ENCODE assay signal across 8 cellular contexts in genomic region chr10:48656241-48656921, GRCh38. TPM values are rescaled to one million over a fixed set of nuclear protein-coding genes. Genes with fewer than 3 reads are reported as not detected.
DNase-seq lines count a peak whose midpoint lies in the region; ATAC-seq and TF ChIP-seq lines count a peak whose summit lies in the region.

No MANE protein-coding gene starts in this region.

- no peak for TF ChIP-seq POLR2A in transverse colon (IDR thresholded peaks at IDR 0.05)

- H3K27me3 ChIP-seq in HAP-1 (ENCODE audit: low read depth) = no peaks in the 10 kb centered on the region
- H3K27me3 ChIP-seq in heart right ventricle = peaks cover 0 to 7% (median 0%) of the 10 kb centered on the region in 7 donors
- peaks cover 7% of the 10 kb centered on the region for H3K27me3 ChIP-seq in transverse colon

- H3K9me3 Mint-ChIP-seq in activated naive CD8-positive, alpha-beta T cell treated with anti-CD3 and anti-CD28 coated beads, Interleukin-2, amount 50 U/mL, for 24 hours = no peaks in the 10 kb centered on the region

- TF ChIP-seq CTCF in heart right ventricle (IDR thresholded peaks at IDR 0.05) (peak in 8 of 9 donors; percentile 89 to 99 (median 98)), transverse colon (IDR thresholded peaks at IDR 0.05) (peak; percentile 66 to 99 (median 96))

- peak overlapping the region; percentile 74 for H3K4me3 Mint-ChIP-seq in activated naive CD8-positive, alpha-beta T cell treated with anti-CD3 and anti-CD28 coated beads, Interleukin-2, amount 50 U/mL, for 24 hours

- peaks cover 3% of the 10 kb centered on the region; the same call in 1 of the 2 replicates for H3K4me1 ChIP-seq in HAP-1
- peaks cover 3 to 24% (median 13%) of the 10 kb centered on the region in 9 donors for H3K4me1 ChIP-seq in heart right ventricle
- H3K4me1 ChIP-seq in transverse colon = peaks cover 0 to 16% (median 14%) of the 10 kb centered on the region in 4 donors

- H3K4me1 Mint-ChIP-seq in activated naive CD8-positive, alpha-beta T cell treated with anti-CD3 and anti-CD28 coated beads, Interleukin-2, amount 50 U/mL, for 24 hours = peaks cover 5% of the 10 kb centered on the region

- H3K36me3 ChIP-seq in HAP-1 (replicated peaks) (no peaks in the 10 kb centered on the region), heart right ventricle (no peaks in the 10 kb centered on the region), transverse colon (no peaks in the 10 kb centered on the region)

- 2% methylated on average over 32 to 45 of the region's 46 CpGs for WGBS in heart right ventricle, 2 donors
- 2% methylated on average over 40 of the region's 46 CpGs; no CpG with 5 or more reads in 1 of the 2 donors for WGBS in transverse colon (ENCODE audit: low coverage in 1 of 2), 2 donors

- peaks cover 26% of the 10 kb centered on the region for H3K27me3 Mint-ChIP-seq in activated naive CD8-positive, alpha-beta T cell treated with anti-CD3 and anti-CD28 coated beads, Interleukin-2, amount 50 U/mL, for 24 hours

- H3K36me3 Mint-ChIP-seq in activated naive CD8-positive, alpha-beta T cell treated with anti-CD3 and anti-CD28 coated beads, Interleukin-2, amount 50 U/mL, for 24 hours (ENCODE audit: low read depth) = no peaks in the 10 kb centered on the region

- no peak for TF ChIP-seq EP300 in transverse colon (IDR thresholded peaks at IDR 0.05; ENCODE audit: low read depth)

- H3K9me3 ChIP-seq in HAP-1 (no peaks in the 10 kb centered on the region), heart right ventricle (no peaks in the 10 kb centered on the region), transverse colon (no peaks in the 10 kb centered on the region)

- H3K4me3 ChIP-seq in HAP-1 (peak overlapping the region; percentile 25), heart right ventricle (peak overlapping the region; percentile 51 to 76 (median 62)), transverse colon (peak overlapping the region in 3 of 4 donors; percentile 31 to 54 (median 47))

- no peak overlapping the region for H3K27ac Mint-ChIP-seq in activated naive CD8-positive, alpha-beta T cell treated with anti-CD3 and anti-CD28 coated beads, Interleukin-2, amount 50 U/mL, for 24 hours

- DNase-seq in GM04504 (ENCODE audit: low read depth) (peak; percentile 75), HAP-1 (ENCODE audit: low spot score in 2 of 2) (peak; percentile 60 to 90), M059J (ENCODE audit: low read depth) (peak; percentile 82), SW 1271 (lab: John Stamatoyannopoulos, UW) (peak; percentile 22 to 73), heart right ventricle (peak; percentile 88 to 95), pons (ENCODE audit: low spot score) (peak; percentile 81), transverse colon (peak; percentile 93)
- peak; percentile 92 for DNase-seq in activated naive CD8-positive, alpha-beta T cell treated with anti-CD3 and anti-CD28 coated beads, Interleukin-2, amount 50 U/mL, for 24 hours

- intact Hi-C loops in heart right ventricle (cut with DNase I) = loop anchor here in 9 of 10 donors (1.0 to 10.0 kb wide), 19 partner anchors 48 to 861 kb away; partner anchors contain the start of gene ARHGAP22 (in 3 of the 9)
- intact Hi-C loops in transverse colon (cut with DNase I; ENCODE audit: low total_unique reads) = loop anchor here (2.0 to 10.0 kb wide), 2 partner anchors 106 to 292 kb away; no protein-coding TSS in a partner anchor

- H3K27ac ChIP-seq in heart right ventricle (peak overlapping the region in 5 of 10 donors; percentile 26 to 88 (median 71)), transverse colon (peak overlapping the region in 3 of 4 donors; percentile 9 to 45 (median 31))

- in situ Hi-C loops in HAP-1 (cut with MboI; ENCODE audit: low sequenced_read_pairs) = loop anchor here (5.0 kb wide), 2 partner anchors 294 to 856 kb away; no protein-coding TSS in a partner anchor
- in situ Hi-C loops in transverse colon (cut with MboI; ENCODE audit: low pct_ligation_motif_present in 1 of 4, low pct_unique_long_range_greater_than_20kb in 1 of 4, low sequenced_read_pairs in 3 of 4) = loop anchor here (5.0 to 25.0 kb wide), 5 partner anchors 102 to 856 kb away; no protein-coding TSS in a partner anchor

- peak; percentile 95 for ATAC-seq in activated naive CD8-positive, alpha-beta T cell treated with anti-CD3 and anti-CD28 coated beads, Interleukin-2, amount 50 U/mL, for 24 hours
- peak; percentile 87 to 95 (median 90) for ATAC-seq in heart right ventricle

RNA-seq across cellular contexts. Expression of gene WDFY4, which starts 28.3 kb away (rescaled TPM):
- total RNA-seq in M059J (2014; rRNA removed; shearing (Covaris generic)) = not detected in 2 replicates
- total RNA-seq in heart right ventricle (1 to 10 TPM in 5 of 10 donors, under 1 TPM in 5; 0.66 to 7.4 (median 1.0) TPM), transverse colon (10 to 100 TPM in 1 of 4 donors, 1 to 10 TPM in 2, under 1 TPM in 1; 0.60 to 20.6 (median 5.1) TPM)
- under 1 TPM; 0.59 to 0.83 TPM for polyA plus RNA-seq in heart right ventricle

RNA-seq across cellular contexts. Expression of gene ARHGAP22, which starts 51.5 kb away (rescaled TPM):
- total RNA-seq in M059J (2014; rRNA removed; shearing (Covaris generic)) = 11.5 and 18.9 TPM in 2 replicates
- 1 to 10 TPM; 2.2 to 9.3 (median 3.0) TPM for total RNA-seq in heart right ventricle
- 1 to 10 TPM; 1.5 to 2.5 TPM for polyA plus RNA-seq in heart right ventricle
- 1 to 10 TPM in 3 of 4 donors, not detected in 1; 1.4 to 3.4 (median 1.7) TPM for total RNA-seq in transverse colon
